ENCODE assay signal across 19 cellular contexts in genomic region chr15:74464216-74464615, GRCh38. TPM values are rescaled to one million over a fixed set of nuclear protein-coding genes. Genes with fewer than 3 reads are reported as not detected.
DNase-seq lines count a peak whose midpoint lies in the region; ATAC-seq and TF ChIP-seq lines count a peak whose summit lies in the region.
"Had no signal": no experiment of that assay in that cellular context is flagged by ENCODE, and none has a peak within 500 bp of the region (broad histone marks: within the 10 kb centered on the region; RNA-seq: fewer than 3 reads in every experiment).

No MANE protein-coding gene starts in this region.

- no peak for DNase-seq in activated CD4-positive, alpha-beta T cell treated with anti-CD3 and anti-CD28 coated beads for 36 hours
- DNase-seq in activated CD4-positive, alpha-beta T cell treated with anti-CD3 and anti-CD28 coated beads, Interleukin-2, amount 10 ng/mL, durations not matched to agents 7 days and 5 days = no peak
- DNase-seq in HL-60 (ENCODE audit: low read depth in 1 of 2, low spot score in 1 of 2) = peak; percentile 78 to 81
- no peak for DNase-seq in T-helper 17 cell
- DNase-seq in tibial nerve (ENCODE audit: low spot score in 2 of 2) = no peak
- no peak for DNase-seq in anterior cingulate cortex (lab: John Stamatoyannopoulos, UW)
- DNase-seq: activated CD4-positive, CD25-positive, alpha-beta regulatory T cell treated with anti-CD3 and anti-CD28 coated beads, Interleukin-2, amount 50 U/mL, for 72 hours; activated T-cell treated with anti-CD3 and anti-CD28 coated beads, Interleukin-2, amount 50 U/mL, for 1 hour; Caco-2; cerebellar nuclear complex; endodermal cell; midbrain; NCI-H1436 treated with DMSO at 0.1 percent for 48 hours; NCI-H446; pancreas; stimulated activated CD4-positive, alpha-beta T cell treated with anti-CD3 and anti-CD28 coated beads, Interleukin-4, amount 100 ng/mL, for 4 hours had no signal

- peaks cover 0 to 22% (median 7%) of the 10 kb centered on the region in 4 donors for H3K4me1 ChIP-seq in tibial nerve

- POLR2A ChIA-PET in activated CD4-positive, alpha-beta T cell treated with anti-CD3 and anti-CD28 coated beads for 36 hours (lab: Charles Lee) = no interaction called here
- POLR2A ChIA-PET in activated CD4-positive, alpha-beta T cell treated with anti-CD3 and anti-CD28 coated beads, Interleukin-2, amount 10 ng/mL, durations not matched to agents 7 days and 5 days (lab: Charles Lee) = no interaction called here

- CTCF ChIA-PET in activated CD4-positive, alpha-beta T cell treated with anti-CD3 and anti-CD28 coated beads for 36 hours (lab: Charles Lee) = interaction anchor here (0.6 to 0.7 kb wide), 2 partner anchors 29 to 82 kb away, joined by 3 read pairs; no protein-coding TSS in a partner anchor
- CTCF ChIA-PET in activated CD4-positive, alpha-beta T cell treated with anti-CD3 and anti-CD28 coated beads, Interleukin-2, amount 10 ng/mL, durations not matched to agents 7 days and 5 days (lab: Charles Lee) = interaction anchor here (1.0 to 1.4 kb wide), 2 partner anchors 10 to 88 kb away, joined by 3 to 4 read pairs; no protein-coding TSS in a partner anchor

- peaks cover 0 to 31% (median 0%) of the 10 kb centered on the region in 3 donors for H3K36me3 ChIP-seq in tibial nerve
- H3K36me3 ChIP-seq: pancreas had no signal

- H3K27ac ChIP-seq in HL-60 (replicated peaks) (peak overlapping the region; percentile 32), tibial nerve (no peak overlapping the region)
- H3K27ac ChIP-seq: pancreas, tibial artery had no signal

- H3K4me3 ChIP-seq in HL-60 (replicated peaks; ENCODE audit: insufficient read depth, low read length) (no peak overlapping the region), tibial nerve (no peak overlapping the region)
- H3K4me3 ChIP-seq: pancreas, tibial artery had no signal

- H3K27me3 ChIP-seq in HL-60 (ENCODE audit: insufficient read depth, poor library complexity, severe bottlenecking) (no peaks in the 10 kb centered on the region), tibial nerve (no peaks in the 10 kb centered on the region)
- H3K27me3 ChIP-seq: pancreas, tibial artery had no signal

- no peak overlapping the region for H3K27ac Mint-ChIP-seq in activated CD4-positive, alpha-beta T cell treated with anti-CD3 and anti-CD28 coated beads for 36 hours
- H3K27ac Mint-ChIP-seq in activated CD4-positive, alpha-beta T cell treated with anti-CD3 and anti-CD28 coated beads, Interleukin-2, amount 10 ng/mL, durations not matched to agents 7 days and 5 days = no peak overlapping the region
- H3K27ac Mint-ChIP-seq in T-helper 17 cell (peak overlapping the region; percentile 9), nephron (no peak overlapping the region)
- H3K27ac Mint-ChIP-seq: endodermal cell had no signal

- peak overlapping the region; percentile 10 for H3K4me3 Mint-ChIP-seq in activated CD4-positive, alpha-beta T cell treated with anti-CD3 and anti-CD28 coated beads for 36 hours
- no peak overlapping the region for H3K4me3 Mint-ChIP-seq in activated CD4-positive, alpha-beta T cell treated with anti-CD3 and anti-CD28 coated beads, Interleukin-2, amount 10 ng/mL, durations not matched to agents 7 days and 5 days
- H3K4me3 Mint-ChIP-seq in T-helper 17 cell = no peak overlapping the region
- peak overlapping the region in 2 of 3 experiments; percentile 6 to 59 for H3K4me3 Mint-ChIP-seq in nephron
- H3K4me3 Mint-ChIP-seq: endodermal cell had no signal

- peaks cover 26% of the 10 kb centered on the region for H3K36me3 Mint-ChIP-seq in activated CD4-positive, alpha-beta T cell treated with anti-CD3 and anti-CD28 coated beads for 36 hours (ENCODE audit: low read depth)
- peaks cover 35% of the 10 kb centered on the region for H3K36me3 Mint-ChIP-seq in activated CD4-positive, alpha-beta T cell treated with anti-CD3 and anti-CD28 coated beads, Interleukin-2, amount 10 ng/mL, durations not matched to agents 7 days and 5 days (ENCODE audit: low read depth)
- H3K36me3 Mint-ChIP-seq in T-helper 17 cell (ENCODE audit: low read depth) (no peaks in the 10 kb centered on the region), nephron (ENCODE audit: low read depth) (peaks cover 47% of the 10 kb centered on the region)

- ATAC-seq in activated CD4-positive, alpha-beta T cell treated with anti-CD3 and anti-CD28 coated beads for 36 hours = no peak
- ATAC-seq in T-helper 17 cell (no peak), GM21423 (IDR thresholded peaks at IDR 0.05; ENCODE audit: unreplicated experiment) (no peak)
- ATAC-seq: pancreas had no signal

- intact Hi-C loops in activated CD4-positive, alpha-beta T cell treated with anti-CD3 and anti-CD28 coated beads for 36 hours (cut with DNase I, micrococcal nuclease) = loop anchor here in 1 of 2 experiments (5.0 kb wide), 2 partner anchors 323 to 497 kb away; no protein-coding TSS in a partner anchor

- no peak for TF ChIP-seq EP300 in tibial nerve (IDR thresholded peaks at IDR 0.05)

- TF ChIP-seq POLR2A in tibial nerve (IDR thresholded peaks at IDR 0.05) = no peak

- H3K4me1 Mint-ChIP-seq in activated CD4-positive, alpha-beta T cell treated with anti-CD3 and anti-CD28 coated beads for 36 hours = peaks cover 41% of the 10 kb centered on the region
- peaks cover 40% of the 10 kb centered on the region for H3K4me1 Mint-ChIP-seq in activated CD4-positive, alpha-beta T cell treated with anti-CD3 and anti-CD28 coated beads, Interleukin-2, amount 10 ng/mL, durations not matched to agents 7 days and 5 days
- H3K4me1 Mint-ChIP-seq in T-helper 17 cell = peaks cover 29% of the 10 kb centered on the region
- peaks cover 39% of the 10 kb centered on the region for H3K4me1 Mint-ChIP-seq in nephron

- no peaks in the 10 kb centered on the region for H3K9me3 ChIP-seq in T-helper 17 cell (ENCODE audit: control insufficient read depth, low read length, poor library complexity, severe bottlenecking)
- H3K9me3 ChIP-seq in tibial nerve = no peaks in the 10 kb centered on the region
- H3K9me3 ChIP-seq: Caco-2, pancreas, tibial artery had no signal

- TF ChIP-seq CTCF in HL-60 (IDR thresholded peaks at IDR 0.05; ENCODE audit: insufficient read depth, low read length) = no peak
- TF ChIP-seq CTCF in nephron (IDR thresholded peaks at IDR 0.05; ENCODE audit: unreplicated experiment in 3 of 3) = no peak
- no peak for TF ChIP-seq CTCF in tibial nerve (IDR thresholded peaks at IDR 0.05)

- H3K9me3 Mint-ChIP-seq in activated CD4-positive, alpha-beta T cell treated with anti-CD3 and anti-CD28 coated beads for 36 hours (ENCODE audit: low read depth) = peaks cover 2% of the 10 kb centered on the region
- peaks cover 4% of the 10 kb centered on the region for H3K9me3 Mint-ChIP-seq in activated CD4-positive, alpha-beta T cell treated with anti-CD3 and anti-CD28 coated beads, Interleukin-2, amount 10 ng/mL, durations not matched to agents 7 days and 5 days
- peaks cover 10% of the 10 kb centered on the region for H3K9me3 Mint-ChIP-seq in nephron

- H3K27me3 Mint-ChIP-seq in activated CD4-positive, alpha-beta T cell treated with anti-CD3 and anti-CD28 coated beads for 36 hours = no peaks in the 10 kb centered on the region
- no peaks in the 10 kb centered on the region for H3K27me3 Mint-ChIP-seq in activated CD4-positive, alpha-beta T cell treated with anti-CD3 and anti-CD28 coated beads, Interleukin-2, amount 10 ng/mL, durations not matched to agents 7 days and 5 days
- H3K27me3 Mint-ChIP-seq in T-helper 17 cell (no peaks in the 10 kb centered on the region), nephron (ENCODE audit: low read depth) (no peaks in the 10 kb centered on the region)

- WGBS in tibial nerve, 2 donors = 72 to 80% methylated on average over 2 of the region's 2 CpGs

RNA-seq across cellular contexts. Expression of gene UBL7, which starts 3.3 kb away (rescaled TPM):
- 10 to 100 TPM; 47.5 to 48.6 TPM for total RNA-seq in activated CD4-positive, alpha-beta T cell treated with anti-CD3 and anti-CD28 coated beads for 36 hours
- 10 to 100 TPM; 52.2 to 53.7 TPM for total RNA-seq in activated CD4-positive, alpha-beta T cell treated with anti-CD3 and anti-CD28 coated beads, Interleukin-2, amount 10 ng/mL, durations not matched to agents 7 days and 5 days
- 10 to 100 TPM; 28.0 to 28.2 TPM for total RNA-seq in T-helper 17 cell
- total RNA-seq in tibial nerve = 10 to 100 TPM; 27.3 to 66.0 (median 40.4) TPM

RNA-seq across cellular contexts. Expression of gene SEMA7A, which starts 30.5 kb away (rescaled TPM):
- total RNA-seq in activated CD4-positive, alpha-beta T cell treated with anti-CD3 and anti-CD28 coated beads for 36 hours = 10 to 100 TPM; 57.3 to 57.7 TPM
- 1 to 10 TPM; 2.7 to 3.5 TPM for total RNA-seq in activated CD4-positive, alpha-beta T cell treated with anti-CD3 and anti-CD28 coated beads, Interleukin-2, amount 10 ng/mL, durations not matched to agents 7 days and 5 days
- total RNA-seq in T-helper 17 cell = 1 to 10 TPM; 2.2 to 3.6 TPM
- total RNA-seq in tibial nerve = 10 to 100 TPM; 31.8 to 35.6 (median 33.8) TPM

Comparison
In these comparisons a context has a peak if more than half of its experiments do, and no peak if none do; other contexts are left out.
1. H3K4me3 Mint-ChIP-seq: peak in activated CD4-positive, alpha-beta T cell treated with anti-CD3 and anti-CD28 coated beads for 36 hours (single experiment) and nephron (2 of 3); none in activated CD4-positive, alpha-beta T cell treated with anti-CD3 and anti-CD28 coated beads, Interleukin-2, amount 10 ng/mL, durations not matched to agents 7 days and 5 days (single experiment) and T-helper 17 cell (single experiment).
2. RNA of gene SEMA7A, which starts 30.5 kb away (total RNA-seq): 57.3 to 57.7 TPM in activated CD4-positive, alpha-beta T cell treated with anti-CD3 and anti-CD28 coated beads for 36 hours and 31.8 to 35.6 TPM in tibial nerve; 2.2 to 3.6 TPM in T-helper 17 cell and 2.7 to 3.5 TPM in activated CD4-positive, alpha-beta T cell treated with anti-CD3 and anti-CD28 coated beads, Interleukin-2, amount 10 ng/mL, durations not matched to agents 7 days and 5 days; every median in the first group is over 4 times any median in the second.
3. DNase-seq: peak in HL-60 (2 of 2); none in activated CD4-positive, alpha-beta T cell treated with anti-CD3 and anti-CD28 coated beads for 36 hours (single experiment), activated CD4-positive, alpha-beta T cell treated with anti-CD3 and anti-CD28 coated beads, Interleukin-2, amount 10 ng/mL, durations not matched to agents 7 days and 5 days (single experiment), T-helper 17 cell (0 of 3), tibial nerve (0 of 2) and anterior cingulate cortex (0 of 58).